15 cellular contexts compared by ENCODE assay signal in the genomic region with DNA sequence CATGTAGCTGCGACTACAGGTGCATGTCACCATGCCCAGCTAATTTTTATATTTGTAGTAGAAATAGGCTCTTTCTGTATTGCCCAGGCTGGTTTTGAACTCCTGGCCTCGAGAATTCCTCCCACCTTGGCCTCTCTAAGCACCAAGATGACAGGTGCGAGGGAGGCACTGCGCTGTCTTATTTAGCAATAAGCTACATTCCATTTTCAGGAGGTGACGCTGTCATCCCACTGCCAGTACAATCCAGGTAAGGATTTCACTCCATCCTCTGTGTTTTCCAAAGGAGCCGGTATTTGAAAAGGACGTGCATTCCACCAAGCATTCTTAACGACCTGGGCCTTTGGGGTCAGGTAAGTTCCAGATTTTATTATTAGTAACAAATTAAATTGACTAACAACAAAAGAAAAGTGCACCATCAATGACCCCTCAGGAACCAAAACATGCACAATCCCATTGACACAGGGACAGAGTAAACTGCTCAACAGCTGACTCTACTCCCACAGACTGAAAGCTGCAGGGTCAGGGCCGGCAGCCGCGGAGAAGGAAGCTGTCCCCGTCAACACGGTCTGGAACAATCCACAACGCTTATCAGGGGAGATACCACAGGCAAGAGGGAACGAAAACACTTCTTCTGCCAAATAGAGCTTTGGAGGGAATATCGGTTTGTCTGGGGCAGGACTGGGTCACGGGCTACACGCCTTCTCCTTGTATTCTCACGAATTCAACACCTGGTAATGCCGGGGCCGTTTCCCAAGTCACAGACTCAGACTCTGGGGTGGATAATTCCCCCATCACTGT.
A peak's percentile ranks its signal among the peaks of the same experiment; 100 is the strongest.
DNase-seq lines count a peak whose midpoint lies in the region; ATAC-seq and TF ChIP-seq lines count a peak whose summit lies in the region.
"Had no signal": no experiment of that assay in that cellular context is flagged by ENCODE, and none has a peak within 500 bp of the region (broad histone marks: within the 10 kb centered on the region; RNA-seq: fewer than 3 reads in every experiment).

No MANE protein-coding gene starts in this region.

- H3K36me3 Mint-ChIP-seq in progenitor cell of endocrine pancreas (ENCODE audit: insufficient read depth) (no peaks in the 10 kb centered on the region), Calu3 (ENCODE audit: insufficient read depth, unreplicated experiment) (no peaks in the 10 kb centered on the region)
- H3K36me3 Mint-ChIP-seq: activated naive CD8-positive, alpha-beta T cell treated with anti-CD3 and anti-CD28 coated beads, Interleukin-2, amount 10 ng/mL, durations not matched to agents 7 days and 5 days had no signal

- H3K27ac Mint-ChIP-seq in progenitor cell of endocrine pancreas (peak overlapping the region; percentile 92), Calu3 (ENCODE audit: unreplicated experiment) (no peak overlapping the region)
- H3K27ac Mint-ChIP-seq: activated naive CD8-positive, alpha-beta T cell treated with anti-CD3 and anti-CD28 coated beads, Interleukin-2, amount 10 ng/mL, durations not matched to agents 7 days and 5 days had no signal

- intact Hi-C loops in Calu3 (cut with micrococcal nuclease; ENCODE audit: unreplicated experiment) = no loop called here

- H3K27me3 Mint-ChIP-seq in progenitor cell of endocrine pancreas (no peaks in the 10 kb centered on the region), Calu3 (ENCODE audit: unreplicated experiment) (no peaks in the 10 kb centered on the region)

- H3K4me3 Mint-ChIP-seq in progenitor cell of endocrine pancreas (ENCODE audit: low read depth) (peak overlapping the region; percentile 13), Calu3 (ENCODE audit: low read depth, unreplicated experiment) (no peak overlapping the region)
- H3K4me3 Mint-ChIP-seq: activated naive CD8-positive, alpha-beta T cell treated with anti-CD3 and anti-CD28 coated beads, Interleukin-2, amount 10 ng/mL, durations not matched to agents 7 days and 5 days had no signal

- CTCF ChIA-PET in Calu3 (lab: Charles Lee) = no interaction called here

- peak overlapping the region; percentile 43 for H3K4me2 ChIP-seq in hepatocyte
- H3K4me2 ChIP-seq: smooth muscle cell had no signal

- H3K9me3 ChIP-seq in hepatocyte (ENCODE audit: low read depth) = no peaks in the 10 kb centered on the region
- H3K9me3 ChIP-seq: mucosa of descending colon, transverse colon had no signal

- ATAC-seq in GM19455 (IDR thresholded peaks at IDR 0.05; ENCODE audit: unreplicated experiment) (no peak), HG03432 (IDR thresholded peaks at IDR 0.05; ENCODE audit: unreplicated experiment) (no peak)
- ATAC-seq: mucosa of descending colon had no signal

- peaks cover 74% of the 10 kb centered on the region for H3K79me2 ChIP-seq in hepatocyte

- peaks cover 32% of the 10 kb centered on the region for H3K4me1 ChIP-seq in hepatocyte (ENCODE audit: insufficient read depth)

- no peak for TF ChIP-seq CTCF in choroid plexus epithelial cell (conservative IDR thresholded peaks at IDR 0.05; ENCODE audit: low read depth, low read length)
- TF ChIP-seq CTCF in hepatocyte (IDR thresholded peaks at IDR 0.05; ENCODE audit: poor library complexity) = no peak
- no peak for TF ChIP-seq CTCF in progenitor cell of endocrine pancreas (IDR thresholded peaks at IDR 0.05; ENCODE audit: unreplicated experiment)
- no peak for TF ChIP-seq CTCF in Calu3 (IDR thresholded peaks at IDR 0.05; ENCODE audit: unreplicated experiment)

- H3K9me2 ChIP-seq in hepatocyte (replicated peaks; ENCODE audit: insufficient read depth) = no peaks in the 10 kb centered on the region

- H2AFZ ChIP-seq in hepatocyte = no peak overlapping the region

- H3K4me1 Mint-ChIP-seq in progenitor cell of endocrine pancreas (ENCODE audit: low read depth) (peaks cover 42% of the 10 kb centered on the region), Calu3 (ENCODE audit: low read depth, unreplicated experiment) (no peaks in the 10 kb centered on the region)

- no peak overlapping the region for H3K4me3 ChIP-seq in choroid plexus epithelial cell (ENCODE audit: low read depth, low read length)
- no peak overlapping the region for H3K4me3 ChIP-seq in hepatocyte
- H3K4me3 ChIP-seq: mucosa of descending colon, smooth muscle cell, transverse colon had no signal

- DNase-seq in ELF-1 (ENCODE audit: low read depth, low spot score) = peak; percentile 44
- peak; percentile 78 for DNase-seq in choroid plexus epithelial cell (ENCODE audit: low read depth)
- peak; percentile 54 for DNase-seq in hepatocyte (ENCODE audit: low spot score)
- peak; percentile 28 for DNase-seq in progenitor cell of endocrine pancreas (ENCODE audit: low spot score, unreplicated experiment)
- no peak for DNase-seq in Calu3
- DNase-seq in NCI-H2081 treated with DMSO at 0.1 percent for 48 hours (lab: John Stamatoyannopoulos, UW) = no peak
- DNase-seq: activated naive CD8-positive, alpha-beta T cell treated with anti-CD3 and anti-CD28 coated beads, Interleukin-2, amount 10 ng/mL, durations not matched to agents 7 days and 5 days; mucosa of descending colon; MV-4-11; NCI-H524 treated with DMSO at 0.1 percent for 48 hours; SIG-M5; transverse colon had no signal

- no peaks in the 10 kb centered on the region for H3K9me3 Mint-ChIP-seq in progenitor cell of endocrine pancreas (ENCODE audit: low read depth)
- no peaks in the 10 kb centered on the region for H3K9me3 Mint-ChIP-seq in Calu3 (ENCODE audit: low read depth, unreplicated experiment)
- H3K9me3 Mint-ChIP-seq: activated naive CD8-positive, alpha-beta T cell treated with anti-CD3 and anti-CD28 coated beads, Interleukin-2, amount 10 ng/mL, durations not matched to agents 7 days and 5 days had no signal

- WGBS in hepatocyte (ENCODE audit: low lambda C conversion rate, missing lambda C conversion rate) = 46% methylated on average over 21 of the region's 21 CpGs

- peak overlapping the region; percentile 69 for H3K27ac ChIP-seq in hepatocyte

- no peaks in the 10 kb centered on the region for H3K27me3 ChIP-seq in hepatocyte
- H3K27me3 ChIP-seq: transverse colon had no signal

- peaks cover 13% of the 10 kb centered on the region for H4K20me1 ChIP-seq in hepatocyte (ENCODE audit: insufficient read depth, poor library complexity, severe bottlenecking)

- no TSS peak for BruUV-seq in Calu3 (replicated peaks; lab: Mats Ljungman, UMichigan)

- no peaks in the 10 kb centered on the region for H3K36me3 ChIP-seq in hepatocyte (replicated peaks; ENCODE audit: insufficient read depth, low read depth)
- H3K36me3 ChIP-seq: transverse colon had no signal

Comparison
In these comparisons a context has a peak if more than half of its experiments do, and no peak if none do; other contexts are left out.
1. DNase-seq: peak in ELF-1 (single experiment), choroid plexus epithelial cell (single experiment), hepatocyte (single experiment) and progenitor cell of endocrine pancreas (single experiment); none in Calu3 (single experiment) and NCI-H2081 treated with DMSO at 0.1 percent for 48 hours (single experiment).